Comparison of ENCODE assay signal across 26 cellular contexts in genomic region chr4:77179512-77179911, GRCh38.
"Had no signal": no experiment of that assay in that cellular context is flagged by ENCODE, and none has a peak within 500 bp of the region (broad histone marks: within the 10 kb centered on the region; RNA-seq: fewer than 3 reads in every experiment).

No MANE protein-coding gene starts in this region.

- H3K27ac ChIP-seq: heart right ventricle, hepatocyte, left lung, neutrophil, parathyroid adenoma, psoas muscle, right lobe of liver, stomach, testis, thyroid gland, transverse colon, upper lobe of left lung had no signal

- H2AFZ ChIP-seq: hepatocyte, parathyroid adenoma had no signal

- H3K36me3 ChIP-seq: heart right ventricle, left lung, neutrophil, right lobe of liver, stomach, thyroid gland, transverse colon, upper lobe of left lung had no signal

- H3K4me1 ChIP-seq: left lung, parathyroid adenoma, psoas muscle, right lobe of liver, stomach, testis, thyroid gland, upper lobe of left lung had no signal

- H3K79me2 ChIP-seq: hepatocyte, parathyroid adenoma had no signal

- H3K4me3 ChIP-seq: heart right ventricle, hepatocyte, left lung, lung, psoas muscle, right lobe of liver, stomach, testis, thyroid gland, transverse colon, upper lobe of left lung had no signal

- H3K9ac ChIP-seq: parathyroid adenoma had no signal

- DNase-seq: heart right ventricle; islet precursor cell; kidney glomerular epithelial cell; left cardiac atrium; left lung; midbrain; naive B cell; natural killer cell; occipital lobe; psoas muscle; right lobe of liver; stimulated activated CD4-positive, alpha-beta T cell treated with anti-CD3 and anti-CD28 coated beads, Interleukin-12 subunit alpha, Interleukin-12 subunit beta, amount 100 ng/mL, for 4 hours; stimulated activated CD4-positive, alpha-beta T cell treated with anti-CD3 and anti-CD28 coated beads, Interleukin-15, amount 100 ng/mL, for 24 hours; stimulated activated CD4-positive, alpha-beta T cell treated with anti-CD3 and anti-CD28 coated beads, Interleukin-2, amount 100 ng/mL, for 24 hours; stimulated activated CD4-positive, alpha-beta T cell treated with anti-CD3 and anti-CD28 coated beads, Interleukin-4, amount 100 ng/mL, for 1 hour; stimulated activated naive B cell treated with anti-CD40 and anti-IgM and Interleukin-4, amounts not matched to agents 10 μg/mL and 1 μg/mL and 100 μg/mL, for 72 hours; stimulated activated naive CD8-positive, alpha-beta T cell treated with anti-CD3 and anti-CD28 coated beads, Interleukin-15, Interleukin-2, amounts not matched to agents 100 U/mL and 50 U/mL, for 24 hours; stomach; testis; thyroid gland; transverse colon; upper lobe of left lung had no signal

- H3K4me2 ChIP-seq: hepatocyte had no signal

- ATAC-seq: heart right ventricle; left cardiac atrium; left lung; natural killer cell; psoas muscle; right lobe of liver; stimulated activated naive B cell treated with anti-CD40 and anti-IgM and Interleukin-4, amounts not matched to agents 10 μg/mL and 1 μg/mL and 100 μg/mL, for 72 hours; stimulated activated naive CD8-positive, alpha-beta T cell treated with anti-CD3 and anti-CD28 coated beads, Interleukin-15, Interleukin-2, amounts not matched to agents 100 U/mL and 50 U/mL, for 24 hours had no signal

- H3K9me3 ChIP-seq: heart right ventricle, left lung, neutrophil, psoas muscle, right lobe of liver, stomach, testis, thyroid gland, transverse colon, upper lobe of left lung had no signal

- H3K27me3 ChIP-seq: hepatocyte, left lung, neutrophil, right lobe of liver, stomach, testis, thyroid gland, transverse colon, upper lobe of left lung had no signal
